ENCODE assay signal across 10 cellular contexts in genomic region chr3:14298442-14298841, GRCh38.
"Had no signal": no experiment of that assay in that cellular context is flagged by ENCODE, and none has a peak within 500 bp of the region (broad histone marks: within the 10 kb centered on the region; RNA-seq: fewer than 3 reads in every experiment).

No MANE protein-coding gene starts in this region.

- H3K36me3 ChIP-seq: cardiac muscle cell, stomach had no signal

- H3K27ac Mint-ChIP-seq: activated T-cell treated with anti-CD3 and anti-CD28 coated beads, Interleukin-2, amount 50 U/mL, for 72 hours; mesothelial cell of epicardium; natural killer cell had no signal

- ATAC-seq: activated T-cell treated with anti-CD3 and anti-CD28 coated beads, Interleukin-2, amount 50 U/mL, for 72 hours; natural killer cell had no signal

- H3K9me3 Mint-ChIP-seq: activated T-cell treated with anti-CD3 and anti-CD28 coated beads, Interleukin-2, amount 50 U/mL, for 72 hours; mesothelial cell of epicardium; natural killer cell had no signal

- DNase-seq: activated CD4-positive, alpha-beta T cell treated with anti-CD3 and anti-CD28 coated beads for 1 hour; activated CD4-positive, alpha-beta T cell treated with anti-CD3 and anti-CD28 coated beads, Interleukin-2, amount 50 U/mL, for 48 hours; activated gamma-delta T cell treated with Interleukin-2 at 50 U/mL for 16 hours; activated T-cell treated with anti-CD3 and anti-CD28 coated beads, Interleukin-2, amount 50 U/mL, for 72 hours; kidney glomerular epithelial cell; natural killer cell; stomach; SW 1271 had no signal

- H3K4me3 Mint-ChIP-seq: activated T-cell treated with anti-CD3 and anti-CD28 coated beads, Interleukin-2, amount 50 U/mL, for 72 hours; mesothelial cell of epicardium; natural killer cell had no signal

- H3K4me3 ChIP-seq: cardiac muscle cell, stomach had no signal

- H3K36me3 Mint-ChIP-seq: mesothelial cell of epicardium, natural killer cell had no signal

- H3K27ac ChIP-seq: cardiac muscle cell had no signal

- H3K27me3 ChIP-seq: cardiac muscle cell, stomach had no signal

- H3K9me3 ChIP-seq: stomach had no signal
